26 cellular contexts compared by ENCODE assay signal in the genomic region with DNA sequence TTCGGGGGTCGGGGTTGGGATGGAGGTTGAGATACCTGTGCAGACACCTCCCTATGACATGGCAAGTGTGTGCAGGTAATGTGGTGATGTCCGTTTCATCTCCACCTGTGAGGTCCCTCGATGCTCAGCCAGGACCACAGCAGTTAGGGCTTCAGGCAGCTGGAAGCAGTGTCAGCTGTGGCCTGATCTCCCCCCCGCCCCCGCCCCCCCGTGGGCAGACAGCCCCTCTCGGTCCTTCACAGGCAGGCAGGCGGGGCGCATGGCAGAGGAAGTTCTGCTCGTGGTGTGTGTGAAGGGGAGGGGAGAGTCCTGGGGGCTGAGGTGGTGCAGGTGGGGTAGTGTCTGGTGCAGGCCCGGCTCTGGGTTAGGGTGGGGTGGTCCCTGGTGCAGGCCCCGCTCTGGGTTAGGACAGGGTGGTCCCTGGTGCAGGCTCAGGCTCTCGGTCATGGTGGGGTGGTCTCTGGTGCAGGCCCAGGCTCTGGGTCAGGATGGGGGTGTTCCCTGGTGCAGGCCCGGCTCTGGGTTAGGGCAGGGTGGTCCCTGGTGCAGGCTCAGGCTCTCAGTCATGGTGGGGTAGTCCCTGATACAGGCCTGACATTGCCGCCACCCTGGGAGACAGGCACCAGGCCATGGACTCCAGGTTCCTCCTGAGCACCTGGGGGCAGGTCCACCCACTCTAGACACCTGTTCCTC.
DNase-seq lines count a peak whose midpoint lies in the region; ATAC-seq and TF ChIP-seq lines count a peak whose summit lies in the region.
"Had no signal": no experiment of that assay in that cellular context is flagged by ENCODE, and none has a peak within 500 bp of the region (broad histone marks: within the 10 kb centered on the region; RNA-seq: fewer than 3 reads in every experiment).

No MANE protein-coding gene starts in this region.

- H3K36me3 ChIP-seq in BLaER1 (peaks cover 58% of the 10 kb centered on the region), DND-41 (ENCODE audit: insufficient read depth, low read length) (peaks cover 20% of the 10 kb centered on the region), ovary (no peaks in the 10 kb centered on the region), Caco-2 (ENCODE audit: control insufficient read depth, insufficient read depth, low read length) (no peaks in the 10 kb centered on the region)
- H3K36me3 ChIP-seq: HAP-1 had no signal

- WGBS in ovary, 3 donors = 87 to 89% (median 88%) methylated on average over 14 to 16 of the region's 16 CpGs

- no TSS peak for BruUV-seq in Caco-2 (replicated peaks; lab: Mats Ljungman, UMichigan)

- H3K9ac ChIP-seq in BLaER1 (no peak overlapping the region), DND-41 (ENCODE audit: low read depth, low read length) (no peak overlapping the region)

- H3K4me2 ChIP-seq in BLaER1 (peak overlapping the region; percentile 97), DND-41 (ENCODE audit: insufficient read depth, low read length) (no peak overlapping the region)

- no peak overlapping the region for H3K4me3 ChIP-seq in BLaER1
- no peak overlapping the region for H3K4me3 ChIP-seq in DND-41 (ENCODE audit: low read depth in 1 of 2, low read length in 2 of 2)
- H3K4me3 ChIP-seq in ovary = no peak overlapping the region
- H3K4me3 ChIP-seq in Caco-2 (ENCODE audit: low read depth, low read length) = no peak overlapping the region
- H3K4me3 ChIP-seq: HAP-1, left lung, skin epidermis, thoracic aorta had no signal

- no peaks in the 10 kb centered on the region for H3K79me2 ChIP-seq in DND-41 (ENCODE audit: insufficient read depth, low read length)

- peaks cover 5% of the 10 kb centered on the region; the same call in 1 of the 2 replicates for H3K9me3 ChIP-seq in BLaER1
- H3K9me3 ChIP-seq in DND-41 (ENCODE audit: insufficient read depth, low read length, severe bottlenecking) = peaks cover 2% of the 10 kb centered on the region
- no peaks in the 10 kb centered on the region for H3K9me3 ChIP-seq in ovary
- no peaks in the 10 kb centered on the region for H3K9me3 ChIP-seq in Caco-2
- H3K9me3 ChIP-seq: HAP-1, thoracic aorta had no signal

- no peaks in the 10 kb centered on the region for H3K9me3 Mint-ChIP-seq in Caco-2 (ENCODE audit: unreplicated experiment)
- H3K9me3 Mint-ChIP-seq: activated naive CD8-positive, alpha-beta T cell treated with anti-CD3 and anti-CD28 coated beads for 36 hours; activated T-helper 17 cell treated with anti-CD3 and anti-CD28 coated beads, Interleukin-2, amount 50 U/mL, for 72 hours; nephron; stimulated activated memory B cell treated with anti-CD40 and anti-IgM and Interleukin-4, amounts not matched to agents 10 μg/mL and 1 μg/mL and 100 μg/mL, for 72 hours; T-helper 2 cell treated with Interferon-gamma antibody and Interleukin-4, amounts not matched to agents 5 μg/mL and 100 μg/mL, for 36 hours had no signal

- peaks cover 5% of the 10 kb centered on the region; the same call in 1 of the 2 replicates for H4K20me1 ChIP-seq in BLaER1
- no peaks in the 10 kb centered on the region for H4K20me1 ChIP-seq in DND-41 (ENCODE audit: insufficient read depth, low read length)

- TF ChIP-seq CTCF in DND-41 (IDR thresholded peaks at IDR 0.05; ENCODE audit: borderline replicate concordance, extremely low read depth, low read length, poor library complexity, severe bottlenecking) = no peak
- TF ChIP-seq CTCF in ovary (IDR thresholded peaks at IDR 0.05) = no peak
- TF ChIP-seq CTCF in Caco-2 (IDR thresholded peaks at IDR 0.05; ENCODE audit: insufficient read depth in 1 of 2, low read depth in 1 of 2, low read length in 1 of 2, severe bottlenecking in 1 of 2, unreplicated experiment in 1 of 2) = no peak

- H3K4me1 Mint-ChIP-seq in Caco-2 (ENCODE audit: low read depth, unreplicated experiment) = no peaks in the 10 kb centered on the region
- H3K4me1 Mint-ChIP-seq: activated T-helper 17 cell treated with anti-CD3 and anti-CD28 coated beads, Interleukin-2, amount 50 U/mL, for 72 hours had no signal

- intact Hi-C loops in cardiac septum (cut with DNase I) (no loop called here), ovary (cut with DNase I) (loop anchor here in 1 of 4 donors (10.0 kb wide), 1 partner anchor 155 kb away; no protein-coding TSS in a partner anchor), Caco-2 (cut with micrococcal nuclease; ENCODE audit: unreplicated experiment) (no loop called here)

- peaks cover 93% of the 10 kb centered on the region for H3K4me1 ChIP-seq in BLaER1
- no peaks in the 10 kb centered on the region for H3K4me1 ChIP-seq in DND-41 (ENCODE audit: insufficient read depth, low read length)
- peaks cover 4% of the 10 kb centered on the region for H3K4me1 ChIP-seq in ovary (ENCODE audit: insufficient read depth)
- no peaks in the 10 kb centered on the region for H3K4me1 ChIP-seq in Caco-2
- H3K4me1 ChIP-seq: HAP-1, left lung had no signal

- no peak for TF ChIP-seq POLR2A in ovary (IDR thresholded peaks at IDR 0.05)

- H3K27ac ChIP-seq in BLaER1 (no peak overlapping the region; the same call in 1 of the 2 replicates), DND-41 (ENCODE audit: low read length) (no peak overlapping the region), ovary (no peak overlapping the region)
- H3K27ac ChIP-seq: left lung, RWPE1, skin epidermis, thoracic aorta, VCaP had no signal

- no peaks in the 10 kb centered on the region for H3K36me3 Mint-ChIP-seq in Caco-2 (ENCODE audit: insufficient read depth, unreplicated experiment)

- CTCF ChIA-PET in Caco-2 (lab: Charles Lee) = no interaction called here

- no peak overlapping the region for H2AFZ ChIP-seq in DND-41 (ENCODE audit: low read depth, low read length)

- H3K4me3 Mint-ChIP-seq in Caco-2 (ENCODE audit: unreplicated experiment) = no peak overlapping the region
- H3K4me3 Mint-ChIP-seq: activated T-helper 17 cell treated with anti-CD3 and anti-CD28 coated beads, Interleukin-2, amount 50 U/mL, for 72 hours; nephron; stimulated activated memory B cell treated with anti-CD40 and anti-IgM and Interleukin-4, amounts not matched to agents 10 μg/mL and 1 μg/mL and 100 μg/mL, for 72 hours; T-helper 2 cell treated with Interferon-gamma antibody and Interleukin-4, amounts not matched to agents 5 μg/mL and 100 μg/mL, for 36 hours had no signal

- H3K27me3 ChIP-seq in BLaER1 (no peaks in the 10 kb centered on the region), DND-41 (ENCODE audit: insufficient read depth, low read length, poor library complexity) (no peaks in the 10 kb centered on the region), ovary (no peaks in the 10 kb centered on the region), Caco-2 (replicated peaks; ENCODE audit: control insufficient read depth, insufficient read depth, low read length) (no peaks in the 10 kb centered on the region)
- H3K27me3 ChIP-seq: left lung had no signal

- no peaks in the 10 kb centered on the region for H3K27me3 Mint-ChIP-seq in Caco-2 (ENCODE audit: insufficient read depth, unreplicated experiment)
- H3K27me3 Mint-ChIP-seq: activated naive CD8-positive, alpha-beta T cell treated with anti-CD3 and anti-CD28 coated beads for 36 hours; activated T-helper 17 cell treated with anti-CD3 and anti-CD28 coated beads, Interleukin-2, amount 50 U/mL, for 72 hours; progenitor cell of endocrine pancreas; stimulated activated memory B cell treated with anti-CD40 and anti-IgM and Interleukin-4, amounts not matched to agents 10 μg/mL and 1 μg/mL and 100 μg/mL, for 72 hours had no signal

- POLR2A ChIA-PET in Caco-2 (lab: Charles Lee) = no interaction called here

- no peak for TF ChIP-seq EP300 in ovary (IDR thresholded peaks at IDR 0.05)

- DNase-seq in DND-41 = peak; percentile 15
- DNase-seq in cardiac septum (ENCODE audit: low spot score) = peak; percentile 69
- peak in 3 of 5 donors; percentile 6 to 28 (median 16) for DNase-seq in ovary
- no peak for DNase-seq in Caco-2
- DNase-seq in NCI-H1092 treated with DMSO at 0.1 percent for 48 hours (lab: John Stamatoyannopoulos, UW) = no peak
- DNase-seq in NCI-H2029 (lab: John Stamatoyannopoulos, UW) = no peak
- DNase-seq: activated CD4-positive, alpha-beta T cell treated with anti-CD3 and anti-CD28 coated beads for 48 hours; activated naive CD8-positive, alpha-beta T cell treated with anti-CD3 and anti-CD28 coated beads for 36 hours; EL; erythroblast; foreskin fibroblast; midbrain; NCI-H187; stimulated activated CD4-positive, alpha-beta T cell treated with anti-CD3 and anti-CD28 coated beads, Interleukin-2, amount 100 ng/mL, for 48 hours had no signal

- H3K27ac Mint-ChIP-seq in Caco-2 (ENCODE audit: unreplicated experiment) = no peak overlapping the region
- H3K27ac Mint-ChIP-seq: activated T-helper 17 cell treated with anti-CD3 and anti-CD28 coated beads, Interleukin-2, amount 50 U/mL, for 72 hours; T-helper 2 cell treated with Interferon-gamma antibody and Interleukin-4, amounts not matched to agents 5 μg/mL and 100 μg/mL, for 36 hours had no signal

- ATAC-seq in DND-41 (ENCODE audit: insufficient read depth, low read depth) = peak; percentile 40; the same call in 2 of the 3 replicates
- ATAC-seq: activated T-helper 17 cell treated with anti-CD3 and anti-CD28 coated beads, Interleukin-2, amount 50 U/mL, for 72 hours; left lung; stimulated activated memory B cell treated with anti-CD40 and anti-IgM and Interleukin-4, amounts not matched to agents 10 μg/mL and 1 μg/mL and 100 μg/mL, for 72 hours had no signal

Comparison
In these comparisons a context has a peak if more than half of its experiments do, and no peak if none do; other contexts are left out.
1. DNase-seq: peak in DND-41 (single experiment), cardiac septum (single experiment) and ovary (3 of 5); none in Caco-2 (0 of 2), NCI-H1092 treated with DMSO at 0.1 percent for 48 hours (single experiment) and NCI-H2029 (single experiment).